ENCODE assay signal across 26 cellular contexts in genomic region chr2:170284205-170284604, GRCh38.
"Had no signal": no experiment of that assay in that cellular context is flagged by ENCODE, and none has a peak within 500 bp of the region (broad histone marks: within the 10 kb centered on the region; RNA-seq: fewer than 3 reads in every experiment).

No MANE protein-coding gene starts in this region.

- H3K36me3 ChIP-seq: esophagus squamous epithelium, heart right ventricle, left lung, prostate gland, right atrium auricular region, suprapubic skin, transverse colon, upper lobe of right lung, uterus had no signal

- H3K9me3 ChIP-seq: esophagus squamous epithelium, left lung, prostate gland, right atrium auricular region, suprapubic skin, transverse colon, upper lobe of right lung, uterus had no signal

- H3K4me2 ChIP-seq: smooth muscle cell had no signal

- H3K27ac ChIP-seq: esophagus squamous epithelium, heart right ventricle, left lung, prostate gland, right atrium auricular region, suprapubic skin, transverse colon, upper lobe of right lung, uterus had no signal

- H3K4me1 ChIP-seq: esophagus squamous epithelium, heart right ventricle, left lung, prostate gland, right atrium auricular region, suprapubic skin, transverse colon, upper lobe of right lung, uterus had no signal

- DNase-seq: effector memory CD4-positive, alpha-beta T cell; erythroblast; esophagus squamous epithelium; foreskin melanocyte; glutamatergic neuron; heart right ventricle; hippocampal formation; left cardiac atrium; left lung; mesendoderm; midbrain; naive thymus-derived CD4-positive, alpha-beta T cell; nucleus accumbens; stimulated activated CD4-positive, alpha-beta T cell treated with anti-CD3 and anti-CD28 coated beads, Interleukin-12 subunit alpha, Interleukin-12 subunit beta, amount 100 ng/mL, for 4 hours; stimulated activated CD4-positive, alpha-beta T cell treated with anti-CD3 and anti-CD28 coated beads, Interleukin-1b, Interleukin-23, amount 100 ng/mL, for 48 hours; stimulated activated CD4-positive, alpha-beta T cell treated with anti-CD3 and anti-CD28 coated beads, Interleukin-4, amount 100 ng/mL, for 1 hour; stimulated activated CD8-positive, alpha-beta memory T cell treated with anti-CD3 and anti-CD28 coated beads, Interleukin-4, amount 100 ng/mL, for 48 hours; stimulated activated naive CD4-positive, alpha-beta T cell; stimulated activated naive CD8-positive, alpha-beta T cell treated with anti-CD3 and anti-CD28 coated beads, Interleukin-15, amount 100 ng/mL, for 72 hours; transverse colon; upper lobe of right lung; uterus had no signal

- H3K27me3 ChIP-seq: heart right ventricle, left lung, right atrium auricular region, suprapubic skin, transverse colon, upper lobe of right lung, uterus had no signal

- H3K4me3 ChIP-seq: esophagus squamous epithelium, heart right ventricle, left lung, prostate gland, right atrium auricular region, smooth muscle cell, suprapubic skin, transverse colon, upper lobe of right lung, uterus had no signal
